In genomic region chr1:212495843-212496494, GRCh38 we compare ENCODE assay signal across 21 cellular contexts.
"Had no signal": no experiment of that assay in that cellular context is flagged by ENCODE, and none has a peak within 500 bp of the region (broad histone marks: within the 10 kb centered on the region; RNA-seq: fewer than 3 reads in every experiment).

No MANE protein-coding gene starts in this region.

- H3K4me3 Mint-ChIP-seq: activated CD4-positive, alpha-beta memory T cell treated with anti-CD3 and anti-CD28 coated beads, Interleukin-2, amount 10 ng/mL, durations not matched to agents 7 days and 5 days; activated CD8-positive, alpha-beta memory T cell treated with anti-CD3 and anti-CD28 coated beads, Interleukin-2, amount 10 ng/mL, durations not matched to agents 7 days and 5 days; activated naive CD8-positive, alpha-beta T cell treated with anti-CD3 and anti-CD28 coated beads, Interleukin-2, amount 10 ng/mL, durations not matched to agents 7 days and 5 days; activated T-cell treated with anti-CD3 and anti-CD28 coated beads, Interleukin-2, amount 50 U/mL, for 24 hours; immature natural killer cell; memory B cell; naive B cell; neural crest cell had no signal

- ATAC-seq: activated CD8-positive, alpha-beta memory T cell treated with anti-CD3 and anti-CD28 coated beads, Interleukin-2, amount 10 ng/mL, durations not matched to agents 7 days and 5 days; mucosa of descending colon had no signal

- H3K9me3 Mint-ChIP-seq: activated CD4-positive, alpha-beta memory T cell treated with anti-CD3 and anti-CD28 coated beads, Interleukin-2, amount 10 ng/mL, durations not matched to agents 7 days and 5 days; activated naive CD8-positive, alpha-beta T cell treated with anti-CD3 and anti-CD28 coated beads, Interleukin-2, amount 10 ng/mL, durations not matched to agents 7 days and 5 days; activated T-cell treated with anti-CD3 and anti-CD28 coated beads, Interleukin-2, amount 50 U/mL, for 24 hours; activated T-helper 2 cell treated with anti-CD3 and anti-CD28 coated beads, Interferon-gamma antibody, Interleukin-2, Interleukin-4, amounts not matched to agents 10 μg/mL and 5 μg/mL and 100 μg/mL, durations not matched to agents 14 hours and 24 hours and 36 hours; immature natural killer cell; memory B cell; neural crest cell had no signal

- H3K27me3 Mint-ChIP-seq: activated T-cell treated with anti-CD3 and anti-CD28 coated beads, Interleukin-2, amount 50 U/mL, for 24 hours had no signal

- H3K4me1 Mint-ChIP-seq: activated CD4-positive, alpha-beta memory T cell treated with anti-CD3 and anti-CD28 coated beads, Interleukin-2, amount 10 ng/mL, durations not matched to agents 7 days and 5 days; activated CD8-positive, alpha-beta memory T cell treated with anti-CD3 and anti-CD28 coated beads, Interleukin-2, amount 10 ng/mL, durations not matched to agents 7 days and 5 days; activated naive CD8-positive, alpha-beta T cell treated with anti-CD3 and anti-CD28 coated beads, Interleukin-2, amount 10 ng/mL, durations not matched to agents 7 days and 5 days; immature natural killer cell; memory B cell had no signal

- H3K27ac Mint-ChIP-seq: activated CD4-positive, alpha-beta memory T cell treated with anti-CD3 and anti-CD28 coated beads, Interleukin-2, amount 10 ng/mL, durations not matched to agents 7 days and 5 days; activated CD8-positive, alpha-beta memory T cell treated with anti-CD3 and anti-CD28 coated beads, Interleukin-2, amount 10 ng/mL, durations not matched to agents 7 days and 5 days; activated naive CD8-positive, alpha-beta T cell treated with anti-CD3 and anti-CD28 coated beads, Interleukin-2, amount 10 ng/mL, durations not matched to agents 7 days and 5 days; activated T-cell treated with anti-CD3 and anti-CD28 coated beads, Interleukin-2, amount 50 U/mL, for 24 hours; activated T-helper 2 cell treated with anti-CD3 and anti-CD28 coated beads, Interferon-gamma antibody, Interleukin-2, Interleukin-4, amounts not matched to agents 10 μg/mL and 5 μg/mL and 100 μg/mL, durations not matched to agents 14 hours and 24 hours and 36 hours; immature natural killer cell; memory B cell had no signal

- DNase-seq: activated CD4-positive, alpha-beta memory T cell treated with anti-CD3 and anti-CD28 coated beads, Interleukin-2, amount 10 ng/mL, durations not matched to agents 7 days and 5 days; activated CD4-positive, alpha-beta T cell treated with anti-CD3 and anti-CD28 coated beads for 48 hours; activated CD8-positive, alpha-beta memory T cell treated with anti-CD3 and anti-CD28 coated beads, Interleukin-2, amount 10 ng/mL, durations not matched to agents 7 days and 5 days; activated naive CD4-positive, alpha-beta T cell treated with Interleukin-2 at 50 U/mL for 16 hours; activated naive CD8-positive, alpha-beta T cell treated with anti-CD3 and anti-CD28 coated beads, Interleukin-2, amount 10 ng/mL, durations not matched to agents 7 days and 5 days; activated T-cell treated with anti-CD3 and anti-CD28 coated beads, Interleukin-2, amount 50 U/mL, for 24 hours; amygdala; erythroblast; immature natural killer cell; mucosa of descending colon; naive B cell; right lobe of liver; stimulated activated CD4-positive, alpha-beta T cell treated with anti-CD3 and anti-CD28 coated beads, Interleukin-4, amount 100 ng/mL, for 24 hours; stimulated activated naive CD4-positive, alpha-beta T cell; T-helper 2 cell; thyroid gland; WERI-Rb-1 had no signal

- H3K4me3 ChIP-seq: cardiac muscle cell, mucosa of descending colon, right lobe of liver, thyroid gland had no signal

- H3K36me3 Mint-ChIP-seq: activated CD8-positive, alpha-beta memory T cell treated with anti-CD3 and anti-CD28 coated beads, Interleukin-2, amount 10 ng/mL, durations not matched to agents 7 days and 5 days; activated naive CD8-positive, alpha-beta T cell treated with anti-CD3 and anti-CD28 coated beads, Interleukin-2, amount 10 ng/mL, durations not matched to agents 7 days and 5 days; immature natural killer cell; memory B cell; naive B cell had no signal

- H3K9me3 ChIP-seq: mucosa of descending colon, right lobe of liver, thyroid gland had no signal
